In the genomic region with DNA sequence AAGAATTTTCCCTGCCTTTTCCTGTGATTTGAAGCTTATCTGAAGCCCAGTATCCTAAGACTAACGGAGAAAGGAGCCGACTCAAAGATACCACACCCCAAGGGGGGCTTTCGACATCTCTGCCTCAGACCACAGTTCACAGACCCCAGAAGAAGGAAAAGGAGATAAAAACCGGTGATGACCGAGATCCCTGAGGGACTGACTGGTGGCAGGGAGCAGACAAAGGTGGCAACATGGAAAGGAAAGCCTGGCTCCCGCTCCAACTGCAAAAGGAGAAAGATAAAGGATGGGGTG, we compare ENCODE assay signal across 8 cellular contexts. TPM values are rescaled to one million over a fixed set of nuclear protein-coding genes. Genes with fewer than 3 reads are reported as not detected.
DNase-seq lines count a peak whose midpoint lies in the region; ATAC-seq, FAIRE-seq and TF ChIP-seq lines count a peak whose summit lies in the region.

No MANE protein-coding gene starts in this region.

- H3K27ac Mint-ChIP-seq in activated CD4-positive, alpha-beta T cell treated with anti-CD3 and anti-CD28 coated beads, Interleukin-2, amount 10 ng/mL, durations not matched to agents 7 days and 5 days: peak overlapping the region; percentile 94

- no peak for DNase-seq in activated CD4-positive, alpha-beta T cell treated with anti-CD3 and anti-CD28 coated beads, Interleukin-2, amount 10 ng/mL, durations not matched to agents 7 days and 5 days
- DNase-seq in activated CD4-positive, alpha-beta T cell treated with anti-CD3 and anti-CD28 coated beads for 1 hour: no peak
- DNase-seq in ascending aorta (ENCODE audit: low spot score in 2 of 2) (no peak), thoracic aorta (ENCODE audit: low spot score) (no peak), dermis blood vessel endothelial cell (no peak), NCI-H446 (lab: John Stamatoyannopoulos, UW) (no peak), GM19239 (ENCODE audit: insufficient read length, low spot score) (no peak)

- no peaks in the 10 kb centered on the region for H3K27me3 Mint-ChIP-seq in activated CD4-positive, alpha-beta T cell treated with anti-CD3 and anti-CD28 coated beads, Interleukin-2, amount 10 ng/mL, durations not matched to agents 7 days and 5 days

- H3K4me3 ChIP-seq in ascending aorta (peak overlapping the region; percentile 69 to 98), thoracic aorta (peak overlapping the region; percentile 92)

- peaks cover 32% of the 10 kb centered on the region for H3K36me3 Mint-ChIP-seq in activated CD4-positive, alpha-beta T cell treated with anti-CD3 and anti-CD28 coated beads, Interleukin-2, amount 10 ng/mL, durations not matched to agents 7 days and 5 days (ENCODE audit: low read depth)

- H3K4me1 ChIP-seq in ascending aorta (peaks cover 0 to 16% of the 10 kb centered on the region in 2 donors), thoracic aorta (ENCODE audit: control insufficient read depth in 1 of 2, low read depth in 2 of 2) (peaks cover 24 to 32% of the 10 kb centered on the region in 2 donors)

- H3K27me3 ChIP-seq in ascending aorta (no peaks in the 10 kb centered on the region), layer of hippocampus (ENCODE audit: control insufficient read depth, insufficient read depth, low read length) (no peaks in the 10 kb centered on the region), thoracic aorta (replicated peaks; ENCODE audit: insufficient read depth) (no peaks in the 10 kb centered on the region)

- intact Hi-C loops in ascending aorta (cut with DNase I): loop anchor here (2.0 kb wide), 2 partner anchors 124 to 188 kb away; no protein-coding TSS in a partner anchor

- POLR2A ChIA-PET in activated CD4-positive, alpha-beta T cell treated with anti-CD3 and anti-CD28 coated beads, Interleukin-2, amount 10 ng/mL, durations not matched to agents 7 days and 5 days (lab: Charles Lee): no interaction called here

- H3K4me1 Mint-ChIP-seq in activated CD4-positive, alpha-beta T cell treated with anti-CD3 and anti-CD28 coated beads, Interleukin-2, amount 10 ng/mL, durations not matched to agents 7 days and 5 days: peaks cover 44% of the 10 kb centered on the region

- no peaks in the 10 kb centered on the region for H3K9me3 ChIP-seq in ascending aorta
- no peaks in the 10 kb centered on the region for H3K9me3 ChIP-seq in thoracic aorta

- no peak for ATAC-seq in thoracic aorta (ENCODE audit: insufficient number of reproducible peaks, low FRiP score, low read depth)

- H3K36me3 ChIP-seq in ascending aorta (no peaks in the 10 kb centered on the region), thoracic aorta (no peaks in the 10 kb centered on the region)

- H3K4me3 Mint-ChIP-seq in activated CD4-positive, alpha-beta T cell treated with anti-CD3 and anti-CD28 coated beads, Interleukin-2, amount 10 ng/mL, durations not matched to agents 7 days and 5 days: peak overlapping the region; percentile 97

- TF ChIP-seq CTCF in ascending aorta (IDR thresholded peaks at IDR 0.05): no peak
- no peak for TF ChIP-seq CTCF in thoracic aorta (IDR thresholded peaks at IDR 0.05)

- FAIRE-seq in GM19239 (lab: Jason Lieb, UNC): no peak

- H3K27ac ChIP-seq in ascending aorta: peak overlapping the region; percentile 89 to 97
- peak overlapping the region; percentile 98 for H3K27ac ChIP-seq in layer of hippocampus (ENCODE audit: low read depth, low read length)
- H3K27ac ChIP-seq in thoracic aorta: peak overlapping the region; percentile 92 to 93

- no peaks in the 10 kb centered on the region for H3K9me3 Mint-ChIP-seq in activated CD4-positive, alpha-beta T cell treated with anti-CD3 and anti-CD28 coated beads, Interleukin-2, amount 10 ng/mL, durations not matched to agents 7 days and 5 days

- CTCF ChIA-PET in activated CD4-positive, alpha-beta T cell treated with anti-CD3 and anti-CD28 coated beads, Interleukin-2, amount 10 ng/mL, durations not matched to agents 7 days and 5 days (lab: Charles Lee): interaction anchor here (0.6 kb wide), 1 partner anchor 1724 kb away, joined by 3 read pairs; no protein-coding TSS in a partner anchor

RNA-seq across cellular contexts. Expression of gene STK38, which starts 0.7 kb away (rescaled TPM):
- total RNA-seq in activated CD4-positive, alpha-beta T cell treated with anti-CD3 and anti-CD28 coated beads, Interleukin-2, amount 10 ng/mL, durations not matched to agents 7 days and 5 days: 100 to 1,000 TPM in 1 of 2 experiments, 10 to 100 TPM in 1; 99.1 to 114 TPM
- 10.5 TPM for total RNA-seq in ascending aorta
- total RNA-seq in thoracic aorta: 10 to 100 TPM; 23.1 to 23.2 TPM
- 19.2 and 24.5 TPM in 2 replicates for total RNA-seq in dermis blood vessel endothelial cell

RNA-seq across cellular contexts. Expression of gene SRSF3, which starts 47.6 kb away (rescaled TPM):
- total RNA-seq in activated CD4-positive, alpha-beta T cell treated with anti-CD3 and anti-CD28 coated beads, Interleukin-2, amount 10 ng/mL, durations not matched to agents 7 days and 5 days: 100 to 1,000 TPM; 394 to 441 TPM
- total RNA-seq in ascending aorta (94.7 TPM), thoracic aorta (100 to 1,000 TPM in 1 of 2 donors, 10 to 100 TPM in 1; 88.5 to 120 TPM), dermis blood vessel endothelial cell (224 and 544 TPM in 2 replicates)
